In the genomic region with DNA sequence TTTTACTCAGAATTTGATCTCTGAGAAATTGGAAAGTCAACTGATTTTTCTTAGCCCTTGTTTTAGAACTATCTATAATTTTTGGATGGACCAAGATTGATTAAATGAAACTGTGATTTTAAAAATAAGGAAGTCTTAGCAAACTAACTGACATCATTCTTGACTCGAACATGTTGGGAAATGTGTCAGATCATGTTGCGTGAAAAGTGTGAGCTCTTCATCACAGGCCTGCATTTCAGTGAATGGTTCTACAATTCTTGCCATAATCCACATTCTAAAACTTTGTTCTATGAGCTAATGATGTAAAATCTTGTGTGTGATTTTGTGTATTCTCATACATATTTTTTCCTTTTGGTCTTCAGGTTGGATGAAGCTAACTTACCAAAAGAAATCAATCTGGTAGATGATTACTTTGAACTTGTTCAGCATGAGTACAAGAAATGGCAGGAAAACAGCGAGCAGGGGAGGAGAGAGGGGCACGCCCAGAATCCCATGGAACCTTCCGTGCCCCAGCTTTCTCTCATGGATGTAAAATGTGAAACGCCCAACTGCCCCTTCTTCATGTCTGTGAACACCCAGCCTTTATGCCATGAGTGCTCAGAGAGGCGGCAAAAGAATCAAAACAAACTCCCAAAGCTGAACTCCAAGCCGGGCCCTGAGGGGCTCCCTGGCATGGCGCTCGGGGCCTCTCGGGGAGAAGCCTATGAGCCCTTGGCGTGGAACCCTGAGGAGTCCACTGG, we compare ENCODE assay signal across 11 cellular contexts. TPM values are rescaled to one million over a fixed set of nuclear protein-coding genes. Genes with fewer than 3 reads are reported as not detected.
DNase-seq lines count a peak whose midpoint lies in the region; ATAC-seq and TF ChIP-seq lines count a peak whose summit lies in the region.
"Had no signal": no experiment of that assay in that cellular context is flagged by ENCODE, and none has a peak within 500 bp of the region (broad histone marks: within the 10 kb centered on the region; RNA-seq: fewer than 3 reads in every experiment).

No MANE protein-coding gene starts in this region.

- H3K9ac ChIP-seq in OCI-LY3 (ENCODE audit: low read length): no peak overlapping the region
- no peak overlapping the region for H3K9ac ChIP-seq in fibroblast of lung (ENCODE audit: insufficient read depth, low read length)
- H3K9ac ChIP-seq in subcutaneous abdominal adipose tissue (ENCODE audit: low read length in 5 of 5): peak overlapping the region in 2 of 5 donors; percentile 4 to 52

- no peak for ATAC-seq in HG03039 (IDR thresholded peaks at IDR 0.05; ENCODE audit: unreplicated experiment)
- ATAC-seq: mucosa of descending colon had no signal

- TF ChIP-seq CTCF in OCI-LY3 (IDR thresholded peaks at IDR 0.05; ENCODE audit: low read depth, low read length) (no peak), fibroblast of lung (conservative IDR thresholded peaks at IDR 0.05 in 1 of 2, IDR thresholded peaks at IDR 0.05 in 1 of 2; ENCODE audit: low read depth in 1 of 2, low read length in 2 of 2) (no peak), HFFc6 (IDR thresholded peaks at IDR 0.05) (no peak), glutamatergic neuron (IDR thresholded peaks at IDR 0.05; ENCODE audit: partially characterized antibody, unreplicated experiment) (no peak)

- no peak overlapping the region for H2AFZ ChIP-seq in OCI-LY3 (ENCODE audit: low read depth, low read length)
- H2AFZ ChIP-seq in fibroblast of lung (ENCODE audit: low read length): no peak overlapping the region

- H3K27ac ChIP-seq in OCI-LY3 (ENCODE audit: low read length) (peak overlapping the region; percentile 52), fibroblast of lung (ENCODE audit: insufficient read depth, low read length) (peak overlapping the region; percentile 23), subcutaneous abdominal adipose tissue (ENCODE audit: low read depth, low read length) (peak overlapping the region; percentile 72)
- H3K27ac ChIP-seq: right lobe of liver had no signal

- H3K4me2 ChIP-seq in OCI-LY3 (ENCODE audit: low read length) (no peak overlapping the region), fibroblast of lung (ENCODE audit: extremely low read depth, insufficient read depth, low read length) (no peak overlapping the region)

- no peaks in the 10 kb centered on the region for H3K27me3 ChIP-seq in OCI-LY3 (ENCODE audit: low read depth, low read length)
- H3K27me3 ChIP-seq in fibroblast of lung (ENCODE audit: control insufficient read depth, insufficient read depth, low read length): no peaks in the 10 kb centered on the region
- H3K27me3 ChIP-seq in subcutaneous abdominal adipose tissue (ENCODE audit: control insufficient read depth in 5 of 5, insufficient read depth in 4 of 5, low read length in 5 of 5): no peaks in the 10 kb centered on the region
- H3K27me3 ChIP-seq: right lobe of liver had no signal

- H4K20me1 ChIP-seq in OCI-LY3 (ENCODE audit: insufficient read depth, low read length) (peaks cover 95% of the 10 kb centered on the region), fibroblast of lung (ENCODE audit: control insufficient read depth, extremely low read depth, insufficient read depth, low read length) (no peaks in the 10 kb centered on the region)

- H3K4me1 ChIP-seq in OCI-LY3 (ENCODE audit: low read length) (peaks cover 44% of the 10 kb centered on the region), fibroblast of lung (ENCODE audit: control insufficient read depth, extremely low read depth, insufficient read depth, low read length) (peaks cover 12% of the 10 kb centered on the region), subcutaneous abdominal adipose tissue (ENCODE audit: control insufficient read depth in 5 of 5, insufficient read depth in 5 of 5, low read length in 5 of 5) (peaks cover 5 to 47% (median 44%) of the 10 kb centered on the region in 5 donors)

- no peak overlapping the region for H3K4me3 ChIP-seq in OCI-LY3 (ENCODE audit: low read length)
- no peak overlapping the region for H3K4me3 ChIP-seq in fibroblast of lung (replicated peaks in 1 of 4; ENCODE audit: control extremely low read depth in 1 of 4, insufficient read depth in 1 of 4, low read depth in 3 of 4, low read length in 4 of 4)
- no peak overlapping the region for H3K4me3 ChIP-seq in subcutaneous abdominal adipose tissue (ENCODE audit: low read depth in 1 of 5, low read length in 5 of 5)
- H3K4me3 ChIP-seq: mucosa of descending colon, right lobe of liver had no signal

- H3K36me3 ChIP-seq in OCI-LY3 (replicated peaks; ENCODE audit: low read depth, low read length) (peaks cover 94% of the 10 kb centered on the region), fibroblast of lung (ENCODE audit: control insufficient read depth, insufficient read depth, low read length) (peaks cover 20% of the 10 kb centered on the region), subcutaneous abdominal adipose tissue (ENCODE audit: control insufficient read depth in 5 of 5, insufficient read depth in 5 of 5, low read length in 5 of 5) (peaks cover 35 to 87% (median 82%) of the 10 kb centered on the region in 5 donors)

- peak overlapping the region; percentile 95 for H3K27ac Mint-ChIP-seq in activated T-cell treated with anti-CD3 and anti-CD28 coated beads, Interleukin-2, amount 50 U/mL, for 24 hours
- H3K27ac Mint-ChIP-seq in HFFc6 (no peak overlapping the region; the same call in 1 of the 2 replicates), glutamatergic neuron (ENCODE audit: unreplicated experiment) (no peak overlapping the region)

- peaks cover 99% of the 10 kb centered on the region for H3K36me3 Mint-ChIP-seq in activated T-cell treated with anti-CD3 and anti-CD28 coated beads, Interleukin-2, amount 50 U/mL, for 24 hours (ENCODE audit: low read depth)
- H3K36me3 Mint-ChIP-seq in HFFc6 (ENCODE audit: low read depth) (peaks cover 26% of the 10 kb centered on the region), glutamatergic neuron (ENCODE audit: unreplicated experiment) (no peaks in the 10 kb centered on the region)

- H3K4me1 Mint-ChIP-seq in activated T-cell treated with anti-CD3 and anti-CD28 coated beads, Interleukin-2, amount 50 U/mL, for 24 hours (ENCODE audit: low read depth): peaks cover 96% of the 10 kb centered on the region
- peaks cover 25% of the 10 kb centered on the region for H3K4me1 Mint-ChIP-seq in HFFc6 (ENCODE audit: low read depth)
- no peaks in the 10 kb centered on the region for H3K4me1 Mint-ChIP-seq in glutamatergic neuron (ENCODE audit: low read depth, unreplicated experiment)

- no peak for DNase-seq in activated T-cell treated with anti-CD3 and anti-CD28 coated beads, Interleukin-2, amount 50 U/mL, for 24 hours
- DNase-seq in activated T-cell treated with anti-CD3 and anti-CD28 coated beads for 4 hours (no peak), fibroblast of lung (ENCODE audit: low read depth in 2 of 2) (peak in 1 of 2 donors; percentile 18), HFFc6 (no peak), glutamatergic neuron (no peak)
- DNase-seq: NCI-H2029 treated with DMSO at 0.1 percent for 48 hours, right lobe of liver had no signal

- peak overlapping the region; percentile 93 for H3K4me3 Mint-ChIP-seq in activated T-cell treated with anti-CD3 and anti-CD28 coated beads, Interleukin-2, amount 50 U/mL, for 24 hours
- H3K4me3 Mint-ChIP-seq in HFFc6: no peak overlapping the region
- no peak overlapping the region for H3K4me3 Mint-ChIP-seq in glutamatergic neuron (ENCODE audit: unreplicated experiment)

- H3K9me3 ChIP-seq in OCI-LY3 (ENCODE audit: insufficient read depth, low read length) (no peaks in the 10 kb centered on the region), fibroblast of lung (ENCODE audit: control insufficient read depth, insufficient read depth, low read depth, low read length) (no peaks in the 10 kb centered on the region), subcutaneous abdominal adipose tissue (ENCODE audit: control insufficient read depth in 5 of 5, low read length in 5 of 5) (no peaks in the 10 kb centered on the region)
- H3K9me3 ChIP-seq: mucosa of descending colon, right lobe of liver had no signal

- H3K79me2 ChIP-seq in OCI-LY3 (ENCODE audit: low read length): peaks cover 86% of the 10 kb centered on the region
- peaks cover 10% of the 10 kb centered on the region for H3K79me2 ChIP-seq in fibroblast of lung (ENCODE audit: control insufficient read depth, insufficient read depth, low read length)

- no peaks in the 10 kb centered on the region for H3K9me3 Mint-ChIP-seq in activated T-cell treated with anti-CD3 and anti-CD28 coated beads, Interleukin-2, amount 50 U/mL, for 24 hours
- H3K9me3 Mint-ChIP-seq in HFFc6 (no peaks in the 10 kb centered on the region), glutamatergic neuron (ENCODE audit: unreplicated experiment) (no peaks in the 10 kb centered on the region)

- no peaks in the 10 kb centered on the region for H3K27me3 Mint-ChIP-seq in activated T-cell treated with anti-CD3 and anti-CD28 coated beads, Interleukin-2, amount 50 U/mL, for 24 hours
- no peaks in the 10 kb centered on the region; the same call in 1 of the 2 replicates for H3K27me3 Mint-ChIP-seq in HFFc6 (ENCODE audit: insufficient read depth)
- no peaks in the 10 kb centered on the region for H3K27me3 Mint-ChIP-seq in glutamatergic neuron (ENCODE audit: unreplicated experiment)

RNA-seq across cellular contexts. Expression of gene TNFAIP3, which starts 11.2 kb away (rescaled TPM):
- total RNA-seq in fibroblast of lung: 3.9 and 7.8 TPM in 2 replicates
- 10.8 and 23.5 TPM in 2 replicates for polyA plus RNA-seq in fibroblast of lung
- 6.0 and 11.2 TPM in 2 replicates for polyA plus RNA-seq in fibroblast of lung (2012)
- polyA minus RNA-seq in fibroblast of lung (ENCODE audit: low replicate concordance): 6.8 and 9.6 TPM in 2 replicates
- 10 to 100 TPM in 1 of 6 experiments, 1 to 10 TPM in 5; 4.5 to 17.2 (median 7.8) TPM for total RNA-seq in HFFc6 (2021; fragmentation: NEBNext Ultra II Directional; extraction: Animal tissue kit (Norgen Biotek cat#: 25700))
- total RNA-seq in glutamatergic neuron (ENCODE audit: unreplicated experiment): 2.2 TPM
